21 cellular contexts compared by ENCODE assay signal in genomic region chr10:42969909-42970308, GRCh38.
A peak's percentile ranks its signal among the peaks of the same experiment; 100 is the strongest.
DNase-seq lines count a peak whose midpoint lies in the region; ATAC-seq and TF ChIP-seq lines count a peak whose summit lies in the region.
"Had no signal": no experiment of that assay in that cellular context is flagged by ENCODE, and none has a peak within 500 bp of the region (broad histone marks: within the 10 kb centered on the region; RNA-seq: fewer than 3 reads in every experiment).

No MANE protein-coding gene starts in this region.

- H3K9me3 ChIP-seq in RWPE2 (ENCODE audit: severe bottlenecking) (no peaks in the 10 kb centered on the region), hepatocyte (ENCODE audit: low read depth) (no peaks in the 10 kb centered on the region)
- H3K9me3 ChIP-seq: A549 had no signal

- H3K27ac ChIP-seq in RWPE2 (ENCODE audit: poor library complexity, severe bottlenecking) (no peak overlapping the region), hepatocyte (no peak overlapping the region)
- H3K27ac ChIP-seq: A549, GM23248 had no signal

- no peak overlapping the region for H3K4me3 ChIP-seq in RWPE2 (ENCODE audit: severe bottlenecking)
- H3K4me3 ChIP-seq in hepatocyte = no peak overlapping the region
- H3K4me3 ChIP-seq: A549, GM23248 had no signal

- no peak for TF ChIP-seq POLR2A in GM18505 (IDR thresholded peaks at IDR 0.05; ENCODE audit: borderline replicate concordance, extremely low read depth, insufficient read depth, insufficient read length)

- 82% methylated on average over 6 of the region's 6 CpGs for WGBS in hepatocyte (ENCODE audit: low lambda C conversion rate, missing lambda C conversion rate)

- no peak overlapping the region for H2AFZ ChIP-seq in hepatocyte
- H2AFZ ChIP-seq: GM23248 had no signal

- no peaks in the 10 kb centered on the region for H3K36me3 ChIP-seq in RWPE2 (ENCODE audit: low read depth)
- no peaks in the 10 kb centered on the region for H3K36me3 ChIP-seq in hepatocyte (replicated peaks; ENCODE audit: insufficient read depth, low read depth)

- H3K4me2 ChIP-seq in hepatocyte = no peak overlapping the region
- H3K4me2 ChIP-seq: A549 had no signal

- no peaks in the 10 kb centered on the region for H3K9me2 ChIP-seq in hepatocyte (replicated peaks; ENCODE audit: insufficient read depth)

- no peaks in the 10 kb centered on the region for H3K79me2 ChIP-seq in hepatocyte

- peak; percentile 56 for DNase-seq in activated effector memory CD4-positive, alpha-beta T cell treated with anti-CD3 and anti-CD28 coated beads, Interleukin-2, amount 50 U/mL, for 16 hours
- no peak for DNase-seq in activated effector memory CD4-positive, alpha-beta T cell treated with Interleukin-2 at 50 U/mL for 16 hours
- DNase-seq in RWPE2 (ENCODE audit: low spot score) = peak; percentile 19
- DNase-seq in hepatocyte (ENCODE audit: low spot score) = peak; percentile 3
- DNase-seq in posterior vena cava (ENCODE audit: low spot score) = peak; percentile 31
- DNase-seq: EL, GM23248, KBM-7, MM.1S, NCI-H1048, NCI-H1436, NCI-H187 treated with DMSO at 0.1 percent for 48 hours, NCI-H2107, NCI-H446 treated with DMSO at 0.1 percent for 48 hours, NCI-H526 treated with DMSO at 0.1 percent for 48 hours, OCI-M1 had no signal

- H4K20me1 ChIP-seq in hepatocyte (ENCODE audit: insufficient read depth, poor library complexity, severe bottlenecking) = no peaks in the 10 kb centered on the region

- ATAC-seq in RWPE2 (ENCODE audit: low read depth) = no peak
- no peak for ATAC-seq in GM21529 (IDR thresholded peaks at IDR 0.05; ENCODE audit: unreplicated experiment)
- no peak for ATAC-seq in GM18505 (IDR thresholded peaks at IDR 0.05; ENCODE audit: unreplicated experiment)
- no peak for ATAC-seq in HG02938 (IDR thresholded peaks at IDR 0.05; ENCODE audit: unreplicated experiment)
- ATAC-seq: A549, Right ventricle myocardium inferior had no signal

- H3K27me3 ChIP-seq in RWPE2 (ENCODE audit: insufficient read depth, poor library complexity, severe bottlenecking) (no peaks in the 10 kb centered on the region), hepatocyte (no peaks in the 10 kb centered on the region)

- intact Hi-C loops in posterior vena cava (cut with DNase I) = no loop called here

- TF ChIP-seq CTCF in RWPE2 (IDR thresholded peaks at IDR 0.05; ENCODE audit: poor library complexity, severe bottlenecking) (no peak), hepatocyte (IDR thresholded peaks at IDR 0.05; ENCODE audit: poor library complexity) (no peak)

- H3K4me1 ChIP-seq in RWPE2 (ENCODE audit: insufficient read depth, poor library complexity, severe bottlenecking) (no peaks in the 10 kb centered on the region), hepatocyte (ENCODE audit: insufficient read depth) (no peaks in the 10 kb centered on the region)
- H3K4me1 ChIP-seq: A549 had no signal
